In the genomic region with DNA sequence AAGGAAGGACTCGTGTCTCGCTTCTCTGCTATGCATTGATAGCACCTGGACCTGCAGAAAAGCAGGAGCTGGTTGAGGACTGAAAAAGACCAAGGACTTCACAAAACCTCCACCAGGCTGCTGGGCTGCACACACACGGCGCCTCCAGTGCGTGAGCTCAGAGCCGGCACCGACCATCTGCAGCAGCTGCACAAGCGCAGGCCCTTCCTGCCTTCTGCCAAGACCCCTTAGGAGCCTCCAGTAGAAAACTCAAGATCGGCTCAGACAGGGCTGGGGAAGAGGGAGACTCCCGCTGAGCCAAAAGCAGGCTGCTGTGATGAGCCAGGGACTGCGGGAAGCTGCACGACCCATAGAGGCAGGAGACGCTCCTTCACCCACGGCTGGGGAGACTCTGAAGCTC, we compare ENCODE assay signal across 30 cellular contexts.
"Had no signal": no experiment of that assay in that cellular context is flagged by ENCODE, and none has a peak within 500 bp of the region (broad histone marks: within the 10 kb centered on the region; RNA-seq: fewer than 3 reads in every experiment).

No MANE protein-coding gene starts in this region.

- H3K27me3 Mint-ChIP-seq: activated CD4-positive, alpha-beta T cell treated with anti-CD3 and anti-CD28 coated beads, Interleukin-2, amount 10 ng/mL, durations not matched to agents 7 days and 5 days had no signal

- H3K4me1 ChIP-seq: adrenal gland, breast epithelium had no signal

- H3K36me3 ChIP-seq: adrenal gland, breast epithelium had no signal

- H3K27me3 ChIP-seq: adrenal gland had no signal

- H3K27ac Mint-ChIP-seq: activated CD4-positive, alpha-beta memory T cell treated with anti-CD3 and anti-CD28 coated beads for 36 hours; activated CD4-positive, alpha-beta T cell treated with anti-CD3 and anti-CD28 coated beads, Interleukin-2, amount 10 ng/mL, durations not matched to agents 7 days and 5 days; activated naive CD8-positive, alpha-beta T cell treated with anti-CD3 and anti-CD28 coated beads, Interleukin-2, amount 10 ng/mL, durations not matched to agents 7 days and 5 days; T-helper 1 cell treated with Interleukin-12 subunit alpha and Interleukin-12 subunit beta and Interleukin-4 antibody, amounts not matched to agents 30 μg/mL and 1 μg/mL, for 36 hours had no signal

- H3K27ac ChIP-seq: adrenal gland, breast epithelium, VCaP had no signal

- H3K36me3 Mint-ChIP-seq: activated CD4-positive, alpha-beta memory T cell treated with anti-CD3 and anti-CD28 coated beads for 36 hours; activated naive CD8-positive, alpha-beta T cell treated with anti-CD3 and anti-CD28 coated beads, Interleukin-2, amount 10 ng/mL, durations not matched to agents 7 days and 5 days had no signal

- H3K4me3 Mint-ChIP-seq: activated CD4-positive, alpha-beta memory T cell treated with anti-CD3 and anti-CD28 coated beads for 36 hours; activated CD4-positive, alpha-beta T cell treated with anti-CD3 and anti-CD28 coated beads, Interleukin-2, amount 10 ng/mL, durations not matched to agents 7 days and 5 days; activated naive CD8-positive, alpha-beta T cell treated with anti-CD3 and anti-CD28 coated beads, Interleukin-2, amount 10 ng/mL, durations not matched to agents 7 days and 5 days; activated T-cell treated with anti-CD3 and anti-CD28 coated beads, Interleukin-2, amount 50 U/mL, for 4 hours; T-helper 1 cell treated with Interleukin-12 subunit alpha and Interleukin-12 subunit beta and Interleukin-4 antibody, amounts not matched to agents 30 μg/mL and 1 μg/mL, for 36 hours had no signal

- ATAC-seq: activated T-cell treated with anti-CD3 and anti-CD28 coated beads, Interleukin-2, amount 50 U/mL, for 4 hours; Panc1 had no signal

- H3K4me1 Mint-ChIP-seq: activated CD4-positive, alpha-beta T cell treated with anti-CD3 and anti-CD28 coated beads, Interleukin-2, amount 10 ng/mL, durations not matched to agents 7 days and 5 days; activated naive CD8-positive, alpha-beta T cell treated with anti-CD3 and anti-CD28 coated beads, Interleukin-2, amount 10 ng/mL, durations not matched to agents 7 days and 5 days had no signal

- DNase-seq: activated CD4-positive, alpha-beta memory T cell treated with anti-CD3 and anti-CD28 coated beads for 36 hours; activated CD4-positive, alpha-beta T cell treated with anti-CD3 and anti-CD28 coated beads, Interleukin-2, amount 10 ng/mL, durations not matched to agents 7 days and 5 days; activated CD4-positive, CD25-positive, alpha-beta regulatory T cell; activated CD8-positive, alpha-beta memory T cell treated with anti-CD3 and anti-CD28 coated beads for 24 hours; activated gamma-delta T cell; activated naive CD4-positive, alpha-beta T cell treated with anti-CD3 and anti-CD28 coated beads, Interleukin-2, amount 50 U/mL, for 16 hours; activated naive CD8-positive, alpha-beta T cell treated with anti-CD3 and anti-CD28 coated beads, Interleukin-2, amount 10 ng/mL, durations not matched to agents 7 days and 5 days; activated T-cell treated with anti-CD3 and anti-CD28 coated beads, Interleukin-2, amount 50 U/mL, for 4 hours; adrenal gland; anterior cingulate cortex; central memory CD4-positive, alpha-beta T cell; IMR-90; Kasumi-1; KBM-7; NCI-H1105 treated with DMSO at 0.1 percent for 48 hours; NCI-H1436 treated with DMSO at 0.1 percent for 48 hours; NCI-H187; NCI-H2081; NCI-H2171; NCI-H345; NCI-H510A; NK-92 treated with Interleukin-12 subunit alpha and Interleukin-12 subunit beta, amount 100 ng/mL, for 24 hours; OCI-M1; RPMI8226; SHP77 treated with DMSO at 0.1 percent for 48 hours; T1000 had no signal

- H3K4me3 ChIP-seq: adrenal gland, breast epithelium had no signal

- H3K9me3 ChIP-seq: adrenal gland, breast epithelium had no signal
